Comparison of ENCODE assay signal across 1 cellular context in the genomic region with DNA sequence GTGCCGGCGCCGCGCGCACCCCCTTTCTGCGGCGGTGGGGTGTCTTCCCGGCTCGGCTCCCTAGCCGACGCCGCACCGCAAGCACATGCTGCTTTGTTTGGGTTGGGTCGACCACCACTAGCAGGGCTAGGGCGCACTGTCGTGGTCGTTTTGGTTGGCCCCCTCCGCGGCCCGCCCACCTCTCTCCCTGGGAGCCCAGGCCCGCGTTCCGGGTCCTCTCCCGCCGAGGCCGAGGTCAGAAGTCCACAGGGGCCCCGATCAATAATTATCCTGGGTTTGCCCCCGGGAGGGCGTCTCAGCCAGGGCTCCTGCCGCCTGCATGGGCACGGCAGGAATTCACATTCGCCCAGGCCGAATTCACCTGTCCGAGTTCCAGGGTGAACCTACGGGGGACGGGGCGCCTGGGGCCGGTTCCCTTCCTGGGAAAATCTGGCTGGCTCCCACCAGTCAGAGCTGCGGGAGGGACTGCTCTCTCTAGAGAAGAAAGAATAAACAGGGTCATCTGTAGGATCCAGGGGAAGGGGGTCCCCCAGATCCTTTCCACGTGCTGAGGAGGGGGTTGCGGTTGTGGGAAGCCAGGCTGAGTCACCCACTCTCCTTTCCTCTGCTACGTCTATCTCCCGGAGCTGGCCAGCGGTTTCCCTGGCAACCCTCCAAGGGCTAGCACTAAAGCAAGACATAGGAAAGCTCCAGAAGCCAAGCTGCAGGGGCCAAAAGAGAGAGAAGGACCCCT.
TF ChIP-seq lines count a peak whose summit lies in the region.

No MANE protein-coding gene starts in this region.

TF ChIP-seq in GM12878, 131 proteins besides CTCF, POLR2A, EP300 and RAD21 (continued from another document):
- TF ChIP-seq, protein P1, sequence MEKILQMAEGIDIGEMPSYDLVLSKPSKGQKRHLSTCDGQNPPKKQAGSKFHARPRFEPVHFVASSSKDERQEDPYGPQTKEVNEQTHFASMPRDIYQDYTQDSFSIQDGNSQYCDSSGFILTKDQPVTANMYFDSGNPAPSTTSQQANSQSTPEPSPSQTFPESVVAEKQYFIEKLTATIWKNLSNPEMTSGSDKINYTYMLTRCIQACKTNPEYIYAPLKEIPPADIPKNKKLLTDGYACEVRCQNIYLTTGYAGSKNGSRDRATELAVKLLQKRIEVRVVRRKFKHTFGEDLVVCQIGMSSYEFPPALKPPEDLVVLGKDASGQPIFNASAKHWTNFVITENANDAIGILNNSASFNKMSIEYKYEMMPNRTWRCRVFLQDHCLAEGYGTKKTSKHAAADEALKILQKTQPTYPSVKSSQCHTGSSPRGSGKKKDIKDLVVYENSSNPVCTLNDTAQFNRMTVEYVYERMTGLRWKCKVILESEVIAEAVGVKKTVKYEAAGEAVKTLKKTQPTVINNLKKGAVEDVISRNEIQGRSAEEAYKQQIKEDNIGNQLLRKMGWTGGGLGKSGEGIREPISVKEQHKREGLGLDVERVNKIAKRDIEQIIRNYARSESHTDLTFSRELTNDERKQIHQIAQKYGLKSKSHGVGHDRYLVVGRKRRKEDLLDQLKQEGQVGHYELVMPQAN (conservative IDR thresholded peaks at IDR 0.05) = no peak
- TF ChIP-seq, protein P2, sequence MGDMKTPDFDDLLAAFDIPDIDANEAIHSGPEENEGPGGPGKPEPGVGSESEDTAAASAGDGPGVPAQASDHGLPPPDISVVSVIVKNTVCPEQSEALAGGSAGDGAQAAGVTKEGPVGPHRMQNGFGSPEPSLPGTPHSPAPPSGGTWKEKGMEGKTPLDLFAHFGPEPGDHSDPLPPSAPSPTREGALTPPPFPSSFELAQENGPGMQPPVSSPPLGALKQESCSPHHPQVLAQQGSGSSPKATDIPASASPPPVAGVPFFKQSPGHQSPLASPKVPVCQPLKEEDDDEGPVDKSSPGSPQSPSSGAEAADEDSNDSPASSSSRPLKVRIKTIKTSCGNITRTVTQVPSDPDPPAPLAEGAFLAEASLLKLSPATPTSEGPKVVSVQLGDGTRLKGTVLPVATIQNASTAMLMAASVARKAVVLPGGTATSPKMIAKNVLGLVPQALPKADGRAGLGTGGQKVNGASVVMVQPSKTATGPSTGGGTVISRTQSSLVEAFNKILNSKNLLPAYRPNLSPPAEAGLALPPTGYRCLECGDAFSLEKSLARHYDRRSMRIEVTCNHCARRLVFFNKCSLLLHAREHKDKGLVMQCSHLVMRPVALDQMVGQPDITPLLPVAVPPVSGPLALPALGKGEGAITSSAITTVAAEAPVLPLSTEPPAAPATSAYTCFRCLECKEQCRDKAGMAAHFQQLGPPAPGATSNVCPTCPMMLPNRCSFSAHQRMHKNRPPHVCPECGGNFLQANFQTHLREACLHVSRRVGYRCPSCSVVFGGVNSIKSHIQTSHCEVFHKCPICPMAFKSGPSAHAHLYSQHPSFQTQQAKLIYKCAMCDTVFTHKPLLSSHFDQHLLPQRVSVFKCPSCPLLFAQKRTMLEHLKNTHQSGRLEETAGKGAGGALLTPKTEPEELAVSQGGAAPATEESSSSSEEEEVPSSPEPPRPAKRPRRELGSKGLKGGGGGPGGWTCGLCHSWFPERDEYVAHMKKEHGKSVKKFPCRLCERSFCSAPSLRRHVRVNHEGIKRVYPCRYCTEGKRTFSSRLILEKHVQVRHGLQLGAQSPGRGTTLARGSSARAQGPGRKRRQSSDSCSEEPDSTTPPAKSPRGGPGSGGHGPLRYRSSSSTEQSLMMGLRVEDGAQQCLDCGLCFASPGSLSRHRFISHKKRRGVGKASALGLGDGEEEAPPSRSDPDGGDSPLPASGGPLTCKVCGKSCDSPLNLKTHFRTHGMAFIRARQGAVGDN (IDR thresholded peaks at IDR 0.05) = peak; percentile 73; the same call in 1 of the 2 replicates
- TF ChIP-seq EZH2 (IDR thresholded peaks at IDR 0.05; ENCODE audit: borderline replicate concordance, control insufficient read depth, low read depth, low read length) = no peak
- peak; percentile 39; the same call in 1 of the 2 replicates for TF ChIP-seq EED (IDR thresholded peaks at IDR 0.05; ENCODE audit: low read depth)
- TF ChIP-seq MYC (IDR thresholded peaks at IDR 0.05; ENCODE audit: insufficient read depth, insufficient read length, insufficient replicate concordance, low read length, severe bottlenecking) = peak; percentile 38
- TF ChIP-seq POLR2AphosphoS2 (IDR thresholded peaks at IDR 0.05; ENCODE audit: low read depth, low read length) = 0 out of 2 replicates have a peak, but pooled peaks have one; percentile 6
- no peak for TF ChIP-seq ESRRA (IDR thresholded peaks at IDR 0.05; ENCODE audit: low read length)
- peak; percentile 42; the same call in 1 of the 2 replicates for TF ChIP-seq DPF2 (IDR thresholded peaks at IDR 0.05)
- TF ChIP-seq SRF (IDR thresholded peaks at IDR 0.05; ENCODE audit: low read depth in 2 of 2, low read length in 2 of 2) = no peak
- peak; percentile 13; the same call in 1 of the 2 replicates for TF ChIP-seq GATAD2B (conservative IDR thresholded peaks at IDR 0.05; ENCODE audit: low read depth)
- TF ChIP-seq, protein P3, sequence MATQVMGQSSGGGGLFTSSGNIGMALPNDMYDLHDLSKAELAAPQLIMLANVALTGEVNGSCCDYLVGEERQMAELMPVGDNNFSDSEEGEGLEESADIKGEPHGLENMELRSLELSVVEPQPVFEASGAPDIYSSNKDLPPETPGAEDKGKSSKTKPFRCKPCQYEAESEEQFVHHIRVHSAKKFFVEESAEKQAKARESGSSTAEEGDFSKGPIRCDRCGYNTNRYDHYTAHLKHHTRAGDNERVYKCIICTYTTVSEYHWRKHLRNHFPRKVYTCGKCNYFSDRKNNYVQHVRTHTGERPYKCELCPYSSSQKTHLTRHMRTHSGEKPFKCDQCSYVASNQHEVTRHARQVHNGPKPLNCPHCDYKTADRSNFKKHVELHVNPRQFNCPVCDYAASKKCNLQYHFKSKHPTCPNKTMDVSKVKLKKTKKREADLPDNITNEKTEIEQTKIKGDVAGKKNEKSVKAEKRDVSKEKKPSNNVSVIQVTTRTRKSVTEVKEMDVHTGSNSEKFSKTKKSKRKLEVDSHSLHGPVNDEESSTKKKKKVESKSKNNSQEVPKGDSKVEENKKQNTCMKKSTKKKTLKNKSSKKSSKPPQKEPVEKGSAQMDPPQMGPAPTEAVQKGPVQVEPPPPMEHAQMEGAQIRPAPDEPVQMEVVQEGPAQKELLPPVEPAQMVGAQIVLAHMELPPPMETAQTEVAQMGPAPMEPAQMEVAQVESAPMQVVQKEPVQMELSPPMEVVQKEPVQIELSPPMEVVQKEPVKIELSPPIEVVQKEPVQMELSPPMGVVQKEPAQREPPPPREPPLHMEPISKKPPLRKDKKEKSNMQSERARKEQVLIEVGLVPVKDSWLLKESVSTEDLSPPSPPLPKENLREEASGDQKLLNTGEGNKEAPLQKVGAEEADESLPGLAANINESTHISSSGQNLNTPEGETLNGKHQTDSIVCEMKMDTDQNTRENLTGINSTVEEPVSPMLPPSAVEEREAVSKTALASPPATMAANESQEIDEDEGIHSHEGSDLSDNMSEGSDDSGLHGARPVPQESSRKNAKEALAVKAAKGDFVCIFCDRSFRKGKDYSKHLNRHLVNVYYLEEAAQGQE (IDR thresholded peaks at IDR 0.05; ENCODE audit: low read depth, low read length) = no peak
- TF ChIP-seq, protein P4, sequence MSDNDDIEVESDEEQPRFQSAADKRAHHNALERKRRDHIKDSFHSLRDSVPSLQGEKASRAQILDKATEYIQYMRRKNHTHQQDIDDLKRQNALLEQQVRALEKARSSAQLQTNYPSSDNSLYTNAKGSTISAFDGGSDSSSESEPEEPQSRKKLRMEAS (IDR thresholded peaks at IDR 0.05; ENCODE audit: low read depth, low read length) = no peak
- peak; percentile 58 for TF ChIP-seq HDAC6 (IDR thresholded peaks at IDR 0.05; ENCODE audit: unreplicated experiment)
- TF ChIP-seq, protein P5, sequence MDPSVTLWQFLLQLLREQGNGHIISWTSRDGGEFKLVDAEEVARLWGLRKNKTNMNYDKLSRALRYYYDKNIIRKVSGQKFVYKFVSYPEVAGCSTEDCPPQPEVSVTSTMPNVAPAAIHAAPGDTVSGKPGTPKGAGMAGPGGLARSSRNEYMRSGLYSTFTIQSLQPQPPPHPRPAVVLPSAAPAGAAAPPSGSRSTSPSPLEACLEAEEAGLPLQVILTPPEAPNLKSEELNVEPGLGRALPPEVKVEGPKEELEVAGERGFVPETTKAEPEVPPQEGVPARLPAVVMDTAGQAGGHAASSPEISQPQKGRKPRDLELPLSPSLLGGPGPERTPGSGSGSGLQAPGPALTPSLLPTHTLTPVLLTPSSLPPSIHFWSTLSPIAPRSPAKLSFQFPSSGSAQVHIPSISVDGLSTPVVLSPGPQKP (IDR thresholded peaks at IDR 0.05; ENCODE audit: low read depth, low read length) = no peak
- no peak for TF ChIP-seq IRF4 (IDR thresholded peaks at IDR 0.05; ENCODE audit: low read depth, low read length)
- 0 out of 2 replicates have a peak, but pooled peaks have one; percentile 55 for TF ChIP-seq IKZF1 (conservative IDR thresholded peaks at IDR 0.05)
- no peak for TF ChIP-seq NR2F1 (conservative IDR thresholded peaks at IDR 0.05)
- TF ChIP-seq IKZF2 (IDR thresholded peaks at IDR 0.05) = peak in 1 of 2 experiments; percentile 46; a peak in 2 of 4 replicates
- no peak for TF ChIP-seq MTA2 (IDR thresholded peaks at IDR 0.05; ENCODE audit: low read depth)
